In genomic region chr12:94184995-94185711, GRCh38 we compare ENCODE assay signal across 1 cellular context.
TF ChIP-seq lines count a peak whose summit lies in the region.

No MANE protein-coding gene starts in this region.

TF ChIP-seq in GM23338, 12 proteins besides CTCF, POLR2A, EP300 and RAD21 (continued from another document):
- TF ChIP-seq ZNF462 (CRISPR knock-in tag; IDR thresholded peaks at IDR 0.05) (no peak), ZNF114 (CRISPR knock-in tag; IDR thresholded peaks at IDR 0.05) (no peak), POLR2AphosphoS5 (IDR thresholded peaks at IDR 0.05; ENCODE audit: low read depth) (no peak), EZH2phosphoT487 (IDR thresholded peaks at IDR 0.05; ENCODE audit: unreplicated experiment) (no peak)
